Comparison of ENCODE assay signal across 13 cellular contexts in the genomic region with DNA sequence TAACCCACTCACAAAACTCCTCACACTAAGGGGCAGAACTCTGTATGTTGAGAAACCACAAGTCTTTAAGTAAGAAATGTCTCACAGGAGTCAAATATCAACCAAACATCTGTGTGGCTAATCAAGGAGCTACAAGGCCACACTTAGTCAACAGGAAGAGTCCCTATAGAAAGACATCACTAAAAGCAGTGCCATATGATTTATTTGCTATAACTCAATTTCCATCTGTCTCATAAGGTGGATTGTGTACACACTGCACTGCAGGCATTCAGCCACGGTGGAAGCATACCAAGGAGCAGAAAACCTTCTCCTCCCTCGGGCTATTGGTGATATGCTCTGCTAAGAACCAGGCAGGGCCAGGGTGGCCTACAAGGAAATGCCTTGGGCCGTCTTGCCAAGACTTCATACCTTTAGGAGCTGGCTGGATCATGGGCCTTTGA.
DNase-seq lines count a peak whose midpoint lies in the region; ATAC-seq, FAIRE-seq and TF ChIP-seq lines count a peak whose summit lies in the region.
"Had no signal": no experiment of that assay in that cellular context is flagged by ENCODE, and none has a peak within 500 bp of the region (broad histone marks: within the 10 kb centered on the region; RNA-seq: fewer than 3 reads in every experiment).

No MANE protein-coding gene starts in this region.

- H3K27ac ChIP-seq in right cardiac atrium (ENCODE audit: low read length): no peak overlapping the region

- no peak for TF ChIP-seq CTCF in bronchial epithelial cell (IDR thresholded peaks at IDR 0.05; ENCODE audit: insufficient read depth, low read length, severe bottlenecking)

- H3K4me1 ChIP-seq in right cardiac atrium (ENCODE audit: control insufficient read depth, insufficient read depth, low read length): no peaks in the 10 kb centered on the region

- intact Hi-C loops in right cardiac atrium (cut with DNase I): no loop called here

- WGBS in right cardiac atrium: 90% methylated on average over 3 of the region's 3 CpGs

- ATAC-seq in GM19372 (IDR thresholded peaks at IDR 0.05; ENCODE audit: low read depth, unreplicated experiment): peak; percentile 51
- peak; percentile 73 for ATAC-seq in HG03354 (IDR thresholded peaks at IDR 0.05; ENCODE audit: poor library complexity, severe bottlenecking, unreplicated experiment)
- no peak for ATAC-seq in right cardiac atrium
- ATAC-seq: T-cell had no signal

- H3K36me3 ChIP-seq in bronchial epithelial cell (ENCODE audit: control insufficient read depth, insufficient read depth, low read length): no peaks in the 10 kb centered on the region

- in situ Hi-C loops in Caki2 (cut with HindIII; ENCODE audit: low pct_unique_long_range_greater_than_20kb, low sequenced_read_pairs): no loop called here

- DNase-seq in Caki2 (ENCODE audit: low read depth): peak; percentile 73
- peak; percentile 50 for DNase-seq in bronchial epithelial cell (ENCODE audit: low read depth)
- DNase-seq in stimulated activated CD4-positive, alpha-beta T cell treated with anti-CD3 and anti-CD28 coated beads, Interleukin-4, amount 100 ng/mL, for 24 hours: no peak
- no peak for DNase-seq in NCI-H446 treated with DMSO at 0.1 percent for 48 hours (lab: John Stamatoyannopoulos, UW)
- DNase-seq in right cardiac atrium: no peak
- no peak for DNase-seq in NOMO-1 treated with DMSO at 0.1 percent for 48 hours (lab: John Stamatoyannopoulos, UW; ENCODE audit: unreplicated experiment)
- DNase-seq: central memory CD4-positive, alpha-beta T cell; NCI-H2029 treated with DMSO at 0.1 percent for 48 hours; stimulated activated naive CD4-positive, alpha-beta T cell; T-cell had no signal

- FAIRE-seq in bronchial epithelial cell (lab: Jason Lieb, UNC): no peak
- FAIRE-seq: frontal cortex had no signal

- H3K27me3 ChIP-seq in bronchial epithelial cell (ENCODE audit: control insufficient read depth, insufficient read depth, low read length) (no peaks in the 10 kb centered on the region), right cardiac atrium (ENCODE audit: control insufficient read depth, insufficient read depth) (no peaks in the 10 kb centered on the region)

- H3K4me3 ChIP-seq in bronchial epithelial cell (ENCODE audit: low read depth, low read length): no peak overlapping the region
- H3K4me3 ChIP-seq in right cardiac atrium (ENCODE audit: low read length): no peak overlapping the region

- H3K9me3 ChIP-seq in right cardiac atrium (ENCODE audit: control insufficient read depth, low read length): no peaks in the 10 kb centered on the region

Comparison
In these comparisons a context has a peak if more than half of its experiments do, and no peak if none do; other contexts are left out.
1. DNase-seq: peak in Caki2 (single experiment) and bronchial epithelial cell (single experiment); none in stimulated activated CD4-positive, alpha-beta T cell treated with anti-CD3 and anti-CD28 coated beads, Interleukin-4, amount 100 ng/mL, for 24 hours (single experiment), NCI-H446 treated with DMSO at 0.1 percent for 48 hours (single experiment), right cardiac atrium (0 of 3) and NOMO-1 treated with DMSO at 0.1 percent for 48 hours (single experiment).
2. ATAC-seq: peak in GM19372 (single experiment) and HG03354 (single experiment); none in right cardiac atrium (0 of 2).